In the genomic region with DNA sequence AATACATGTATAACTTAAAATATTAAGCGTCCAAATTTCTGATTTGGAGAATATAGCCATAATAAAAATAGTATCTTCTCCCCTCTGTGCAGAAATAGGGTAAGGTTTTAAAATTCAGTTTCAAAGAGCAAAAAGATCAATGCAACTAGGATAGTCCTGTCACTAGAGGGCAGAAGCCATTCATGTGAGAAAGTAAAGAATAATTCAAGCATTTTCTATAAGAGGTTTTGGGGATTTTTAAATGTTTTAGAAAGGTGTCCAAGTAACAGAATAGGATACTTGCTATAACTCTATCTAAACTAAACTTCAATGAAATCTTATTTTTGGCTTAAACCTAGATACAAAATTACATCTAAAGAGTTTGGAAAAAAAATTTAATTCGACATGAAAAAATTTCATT, we compare ENCODE assay signal across 8 cellular contexts. TPM values are rescaled to one million over a fixed set of nuclear protein-coding genes. Genes with fewer than 3 reads are reported as not detected.
DNase-seq lines count a peak whose midpoint lies in the region; ATAC-seq, FAIRE-seq and TF ChIP-seq lines count a peak whose summit lies in the region.

No MANE protein-coding gene starts in this region.

- no peak overlapping the region for H2AFZ ChIP-seq in astrocyte (ENCODE audit: low read depth, low read length)

- H3K4me1 Mint-ChIP-seq in astrocyte (ENCODE audit: low read depth, unreplicated experiment), result no peaks in the 10 kb centered on the region
- no peaks in the 10 kb centered on the region for H3K4me1 Mint-ChIP-seq in activated T-helper 2 cell treated with anti-CD3 and anti-CD28 coated beads, Interferon-gamma antibody, Interleukin-2, Interleukin-4, amounts not matched to agents 10 μg/mL and 5 μg/mL and 100 μg/mL, durations not matched to agents 14 hours and 24 hours and 36 hours (ENCODE audit: low read depth)

- H3K36me3 ChIP-seq in astrocyte (ENCODE audit: insufficient read depth, low read length) (no peaks in the 10 kb centered on the region), stomach (no peaks in the 10 kb centered on the region)

- no peak overlapping the region for H3K4me3 ChIP-seq in astrocyte (ENCODE audit: insufficient read depth, low read depth, low read length)
- no peak overlapping the region for H3K4me3 ChIP-seq in stomach

- TF ChIP-seq EP300 in stomach (IDR thresholded peaks at IDR 0.05), result no peak

- no peaks in the 10 kb centered on the region for H4K20me1 ChIP-seq in astrocyte (ENCODE audit: insufficient read depth, low read length)

- no peaks in the 10 kb centered on the region for H3K9me3 Mint-ChIP-seq in astrocyte (ENCODE audit: unreplicated experiment)
- H3K9me3 Mint-ChIP-seq in activated T-helper 2 cell treated with anti-CD3 and anti-CD28 coated beads, Interferon-gamma antibody, Interleukin-2, Interleukin-4, amounts not matched to agents 10 μg/mL and 5 μg/mL and 100 μg/mL, durations not matched to agents 14 hours and 24 hours and 36 hours, result no peaks in the 10 kb centered on the region

- FAIRE-seq in G401.6 (lab: Jason Lieb, UNC) (peak; percentile 82), astrocyte (lab: Jason Lieb, UNC) (no peak)

- H3K27ac ChIP-seq in astrocyte (ENCODE audit: low read depth, low read length) (no peak overlapping the region), stomach (no peak overlapping the region)

- H3K27me3 ChIP-seq in astrocyte (ENCODE audit: insufficient read depth, low read length), result no peaks in the 10 kb centered on the region
- H3K27me3 ChIP-seq in stomach, result no peaks in the 10 kb centered on the region

- TF ChIP-seq POLR2A in stomach (IDR thresholded peaks at IDR 0.05), result no peak

- ATAC-seq in HG03039 (IDR thresholded peaks at IDR 0.05; ENCODE audit: unreplicated experiment), result no peak
- no peak for ATAC-seq in GM21576 (IDR thresholded peaks at IDR 0.05; ENCODE audit: unreplicated experiment)

- H3K9ac ChIP-seq in astrocyte (ENCODE audit: low read length), result no peak overlapping the region

- H3K27me3 Mint-ChIP-seq in astrocyte (ENCODE audit: low read depth, unreplicated experiment), result no peaks in the 10 kb centered on the region
- no peaks in the 10 kb centered on the region for H3K27me3 Mint-ChIP-seq in activated T-helper 2 cell treated with anti-CD3 and anti-CD28 coated beads, Interferon-gamma antibody, Interleukin-2, Interleukin-4, amounts not matched to agents 10 μg/mL and 5 μg/mL and 100 μg/mL, durations not matched to agents 14 hours and 24 hours and 36 hours (ENCODE audit: low read depth)

- intact Hi-C loops in activated T-helper 2 cell treated with anti-CD3 and anti-CD28 coated beads, Interferon-gamma antibody, Interleukin-2, Interleukin-4, amounts not matched to agents 10 μg/mL and 5 μg/mL and 100 μg/mL, durations not matched to agents 14 hours and 24 hours and 36 hours (cut with micrococcal nuclease), result no loop called here
- intact Hi-C loops in stomach (cut with DNase I; ENCODE audit: low total_unique reads), result no loop called here

- no peak overlapping the region for H3K27ac Mint-ChIP-seq in astrocyte (ENCODE audit: unreplicated experiment)
- H3K27ac Mint-ChIP-seq in activated T-helper 2 cell treated with anti-CD3 and anti-CD28 coated beads, Interferon-gamma antibody, Interleukin-2, Interleukin-4, amounts not matched to agents 10 μg/mL and 5 μg/mL and 100 μg/mL, durations not matched to agents 14 hours and 24 hours and 36 hours, result no peak overlapping the region

- peak; percentile 48 for TF ChIP-seq CTCF in astrocyte (IDR thresholded peaks at IDR 0.05; ENCODE audit: insufficient read depth, low read depth, low read length)
- TF ChIP-seq CTCF in stomach (IDR thresholded peaks at IDR 0.05), result no peak

- H3K4me1 ChIP-seq in astrocyte (ENCODE audit: insufficient read depth, low read length), result no peaks in the 10 kb centered on the region
- no peaks in the 10 kb centered on the region for H3K4me1 ChIP-seq in stomach

- H3K4me2 ChIP-seq in astrocyte (ENCODE audit: low read length), result no peak overlapping the region

- H3K36me3 Mint-ChIP-seq in astrocyte (ENCODE audit: low read depth, unreplicated experiment), result no peaks in the 10 kb centered on the region
- no peaks in the 10 kb centered on the region for H3K36me3 Mint-ChIP-seq in activated T-helper 2 cell treated with anti-CD3 and anti-CD28 coated beads, Interferon-gamma antibody, Interleukin-2, Interleukin-4, amounts not matched to agents 10 μg/mL and 5 μg/mL and 100 μg/mL, durations not matched to agents 14 hours and 24 hours and 36 hours (ENCODE audit: low read depth)

- H3K9me3 ChIP-seq in astrocyte (ENCODE audit: insufficient read depth, low read depth, low read length) (no peaks in the 10 kb centered on the region), stomach (no peaks in the 10 kb centered on the region)

- H3K4me3 Mint-ChIP-seq in astrocyte (ENCODE audit: unreplicated experiment), result no peak overlapping the region
- no peak overlapping the region for H3K4me3 Mint-ChIP-seq in activated T-helper 2 cell treated with anti-CD3 and anti-CD28 coated beads, Interferon-gamma antibody, Interleukin-2, Interleukin-4, amounts not matched to agents 10 μg/mL and 5 μg/mL and 100 μg/mL, durations not matched to agents 14 hours and 24 hours and 36 hours (ENCODE audit: low read depth)

- H3K79me2 ChIP-seq in astrocyte (ENCODE audit: insufficient read depth, low read length), result no peaks in the 10 kb centered on the region

- DNase-seq in LHCN-M2 (ENCODE audit: low read depth) (peak; percentile 54), astrocyte (ENCODE audit: low read depth) (peak; percentile 2), medulla oblongata (ENCODE audit: extremely low spot score) (peak; percentile 4), stomach (no peak)
- DNase-seq in activated T-helper 2 cell treated with anti-CD3 and anti-CD28 coated beads, Interferon-gamma antibody, Interleukin-2, Interleukin-4, amounts not matched to agents 10 μg/mL and 5 μg/mL and 100 μg/mL, durations not matched to agents 14 hours and 24 hours and 36 hours (ENCODE audit: low spot score), result no peak

- WGBS in stomach, 5 donors, result 45 to 68% (median 61%) methylated on average over 2 of the region's 2 CpGs

RNA-seq across cellular contexts. Expression of gene ADAMTS20, which starts 50.3 kb away (rescaled TPM):
- total RNA-seq in LHCN-M2 (2014; rRNA removed) (0.17 and 0.32 TPM in 2 replicates), astrocyte (0.48 and 0.66 TPM in 2 replicates), stomach (under 1 TPM in 1 of 5 donors, not detected in 4; 0.55 TPM)
- polyA plus RNA-seq in LHCN-M2 (2012), result 0.13 TPM
- not detected in 2 replicates for total RNA-seq in activated T-helper 2 cell treated with anti-CD3 and anti-CD28 coated beads, Interferon-gamma antibody, Interleukin-2, Interleukin-4, amounts not matched to agents 10 μg/mL and 5 μg/mL and 100 μg/mL, durations not matched to agents 14 hours and 24 hours and 36 hours
- not detected for polyA plus RNA-seq in stomach

Comparison
In these comparisons a context has a peak if more than half of its experiments do, and no peak if none do; other contexts are left out.
1. DNase-seq: peak in LHCN-M2 (single experiment), astrocyte (single experiment) and medulla oblongata (single experiment); none in activated T-helper 2 cell treated with anti-CD3 and anti-CD28 coated beads, Interferon-gamma antibody, Interleukin-2, Interleukin-4, amounts not matched to agents 10 μg/mL and 5 μg/mL and 100 μg/mL, durations not matched to agents 14 hours and 24 hours and 36 hours (single experiment) and stomach (single experiment).